ENCODE assay signal across 8 cellular contexts in the genomic region with DNA sequence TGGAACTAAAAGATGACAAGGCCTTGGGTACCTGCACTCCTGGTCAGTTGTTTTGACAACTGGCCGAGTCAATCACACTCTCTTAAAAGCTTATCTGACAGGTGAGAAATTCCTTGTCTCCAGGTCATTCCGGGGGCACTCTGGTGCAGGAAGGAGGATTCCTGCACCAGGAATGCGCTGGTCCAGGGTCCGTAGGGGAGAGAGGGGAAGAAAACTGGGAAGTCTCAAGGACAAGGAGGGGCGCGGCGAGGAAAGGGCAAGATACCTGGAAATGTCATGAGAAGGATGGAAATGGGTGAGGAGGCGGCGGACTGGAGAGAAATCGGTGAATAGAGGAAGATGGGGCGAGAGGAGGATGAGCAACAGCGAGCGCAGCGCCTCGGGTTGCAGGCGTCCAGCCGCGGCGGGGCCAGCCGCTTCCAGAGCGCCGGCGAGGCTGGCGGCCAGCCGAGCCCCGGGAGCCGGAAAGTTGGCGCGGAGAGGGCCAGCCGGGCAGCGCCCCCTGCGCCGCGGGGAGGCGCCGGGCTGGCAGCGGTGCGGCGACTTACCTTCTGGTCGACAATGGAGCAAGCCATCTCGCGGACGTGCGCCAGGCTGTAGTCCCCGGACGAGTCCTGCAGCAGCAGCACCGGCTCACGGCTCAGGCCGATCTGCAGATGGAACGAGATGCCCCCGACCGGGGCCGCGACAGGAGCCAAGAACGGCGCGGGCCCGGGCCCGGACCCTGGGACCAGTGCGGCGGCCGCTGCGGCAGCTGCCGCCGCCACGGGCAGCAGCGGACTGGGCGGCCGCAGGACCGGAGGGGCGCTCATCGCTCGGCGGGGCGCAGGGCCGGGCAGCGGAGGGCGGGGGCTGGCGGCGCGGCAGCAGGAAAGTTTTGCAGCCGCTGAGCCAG. TPM values are rescaled to one million over a fixed set of nuclear protein-coding genes. Genes with fewer than 3 reads are reported as not detected.
DNase-seq lines count a peak whose midpoint lies in the region; ATAC-seq and TF ChIP-seq lines count a peak whose summit lies in the region.

No MANE protein-coding gene starts in this region.

- H3K4me3 ChIP-seq in WI38 (ENCODE audit: low read depth, low read length) (peak overlapping the region; percentile 95), foreskin fibroblast (ENCODE audit: low read depth in 1 of 2, low read length in 2 of 2) (peak overlapping the region; percentile 86 to 94)

- H3K4me1 Mint-ChIP-seq in naive B cell: peaks cover 8 to 9% (median 8%) of the 10 kb centered on the region in 3 donors

- no peak for TF ChIP-seq CTCF in WI38 (IDR thresholded peaks at IDR 0.05; ENCODE audit: low read depth, low read length)
- peak; percentile 5 for TF ChIP-seq CTCF in foreskin fibroblast (IDR thresholded peaks at IDR 0.05; ENCODE audit: low read depth, low read length)

- peak overlapping the region; percentile 61 to 86 (median 82) for H3K4me3 Mint-ChIP-seq in naive B cell

- H3K9me3 Mint-ChIP-seq in naive B cell: peaks cover 0 to 6% (median 2%) of the 10 kb centered on the region in 7 donors

- ATAC-seq in GM18909 (IDR thresholded peaks at IDR 0.05; ENCODE audit: poor library complexity, unreplicated experiment): peak; percentile 55
- peak; percentile 18 to 47 for ATAC-seq in naive B cell (ENCODE audit: low read depth in 2 of 2)

- H3K27ac Mint-ChIP-seq in naive B cell: no peak overlapping the region

- peak; percentile 81 for DNase-seq in AG20443 (ENCODE audit: low spot score)
- peak; percentile 66 for DNase-seq in HK-2 (ENCODE audit: unreplicated experiment)
- peak; percentile 59 to 83 for DNase-seq in foreskin fibroblast
- no peak for DNase-seq in naive B cell
- DNase-seq in GOT3 (lab: John Stamatoyannopoulos, UW): no peak
- DNase-seq in activated CD4-positive, CD25-positive, alpha-beta regulatory T cell (lab: John Stamatoyannopoulos, UW): no peak

- H3K36me3 Mint-ChIP-seq in naive B cell: peaks cover 0 to 10% of the 10 kb centered on the region in 2 donors

- peaks cover 34 to 53% (median 45%) of the 10 kb centered on the region in 3 donors for H3K27me3 Mint-ChIP-seq in naive B cell

RNA-seq across cellular contexts. Expression of a gene that starts 0.7 kb away (rescaled TPM):
- polyA plus RNA-seq in naive B cell (ENCODE audit: low read depth in 6 of 6): under 1 TPM in 4 of 6 donors, not detected in 2; 0.29 to 0.95 (median 0.58) TPM

Comparison
In these comparisons a context has a peak if more than half of its experiments do, and no peak if none do; other contexts are left out.
1. DNase-seq: peak in AG20443 (single experiment), HK-2 (single experiment) and foreskin fibroblast (2 of 2); none in naive B cell (single experiment), GOT3 (single experiment) and activated CD4-positive, CD25-positive, alpha-beta regulatory T cell (0 of 4).